Comparison of ENCODE assay signal across 9 cellular contexts in the genomic region with DNA sequence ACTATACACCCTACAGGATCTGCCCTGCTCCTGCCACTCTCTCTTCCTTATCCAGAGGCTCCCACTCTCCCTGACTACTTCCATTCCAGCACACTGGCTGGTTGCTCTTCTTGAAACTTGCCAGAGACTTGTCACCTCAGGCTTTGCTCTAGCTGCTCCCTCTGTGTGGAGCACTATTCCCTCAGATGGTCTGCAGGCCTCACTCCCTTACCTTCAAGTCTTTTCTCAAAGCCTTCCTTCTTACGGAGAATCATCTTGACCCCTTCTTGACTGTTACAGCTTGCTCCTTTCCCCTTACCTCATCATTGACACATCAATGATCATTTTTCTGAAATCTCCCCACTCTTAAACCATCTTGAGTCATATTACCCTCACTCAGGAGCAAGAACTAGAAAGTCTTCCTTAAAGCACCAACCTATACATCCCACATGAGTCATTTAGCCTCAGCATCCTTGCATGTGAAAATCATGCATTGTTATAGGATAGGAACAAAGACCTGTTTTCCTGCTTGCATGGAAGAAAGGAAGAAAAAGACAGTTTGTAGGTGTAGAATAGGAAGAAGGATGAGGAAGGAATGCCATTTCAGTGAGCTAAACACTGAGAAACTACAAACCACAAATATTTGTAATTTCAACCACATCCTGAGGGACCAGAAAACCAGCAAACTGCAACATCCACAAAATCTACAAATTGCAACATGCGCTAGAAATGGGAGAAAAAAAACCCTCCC. TPM values are rescaled to one million over a fixed set of nuclear protein-coding genes. Genes with fewer than 3 reads are reported as not detected.
DNase-seq lines count a peak whose midpoint lies in the region; ATAC-seq and TF ChIP-seq lines count a peak whose summit lies in the region.
"Had no signal": no experiment of that assay in that cellular context is flagged by ENCODE, and none has a peak within 500 bp of the region (broad histone marks: within the 10 kb centered on the region; RNA-seq: fewer than 3 reads in every experiment).

No MANE protein-coding gene starts in this region.

- H3K27ac ChIP-seq in CD4-positive, alpha-beta memory T cell (ENCODE audit: low read depth, low read length) = peak overlapping the region; percentile 18
- peak overlapping the region in 2 of 4 donors; percentile 28 to 54 for H3K27ac ChIP-seq in tibial nerve

- peaks cover 35% of the 10 kb centered on the region for H3K4me1 ChIP-seq in CD4-positive, alpha-beta memory T cell (ENCODE audit: insufficient read depth, low read length)
- H3K4me1 ChIP-seq in tibial nerve = peaks cover 0 to 38% (median 12%) of the 10 kb centered on the region in 4 donors

- no peak overlapping the region for H3K27ac Mint-ChIP-seq in CD4-positive, alpha-beta memory T cell
- no peak overlapping the region for H3K27ac Mint-ChIP-seq in type B pancreatic cell
- H3K27ac Mint-ChIP-seq: naive B cell had no signal

- DNase-seq in CD4-positive, alpha-beta memory T cell = peak in 4 of 5 donors; percentile 14 to 33 (median 29)
- peak; percentile 79 for DNase-seq in RPMI7951 (ENCODE audit: low read depth)
- DNase-seq in foreskin melanocyte = peak; percentile 40
- no peak for DNase-seq in medulla oblongata (ENCODE audit: extremely low spot score)
- DNase-seq in type B pancreatic cell (ENCODE audit: extremely low spot score, unreplicated experiment) = no peak
- DNase-seq in tibial nerve (ENCODE audit: low spot score in 2 of 2) = no peak
- DNase-seq in NCI-H1092 (lab: John Stamatoyannopoulos, UW) = no peak
- DNase-seq: naive B cell had no signal

- no peak overlapping the region for H3K4me3 ChIP-seq in CD4-positive, alpha-beta memory T cell (ENCODE audit: low read length in 2 of 2)
- H3K4me3 ChIP-seq in tibial nerve = no peak overlapping the region

- POLR2A ChIA-PET in CD4-positive, alpha-beta memory T cell (lab: Charles Lee; ENCODE audit: partially characterized antibody) = interaction anchor here (0.8 to 1.8 kb wide), 9 partner anchors 10 to 185 kb away, joined by 3 to 6 read pairs (median 4); a partner anchor contains a TSS

- peaks cover 4 to 20% (median 11%) of the 10 kb centered on the region in 4 donors for H3K4me1 Mint-ChIP-seq in CD4-positive, alpha-beta memory T cell
- H3K4me1 Mint-ChIP-seq in type B pancreatic cell (ENCODE audit: unreplicated experiment) = no peaks in the 10 kb centered on the region
- H3K4me1 Mint-ChIP-seq: naive B cell had no signal

- no peak for TF ChIP-seq POLR2A in tibial nerve (IDR thresholded peaks at IDR 0.05)

- peak in 1 of 2 donors; percentile 60 for TF ChIP-seq EP300 in tibial nerve (IDR thresholded peaks at IDR 0.05)

- H3K9me3 Mint-ChIP-seq in CD4-positive, alpha-beta memory T cell = no peaks in the 10 kb centered on the region
- no peaks in the 10 kb centered on the region for H3K9me3 Mint-ChIP-seq in type B pancreatic cell
- H3K9me3 Mint-ChIP-seq: naive B cell had no signal

- CTCF ChIA-PET in CD4-positive, alpha-beta memory T cell (lab: Charles Lee; ENCODE audit: partially characterized antibody) = interaction anchor here (0.7 to 1.9 kb wide), 4 partner anchors 9 to 185 kb away, joined by 3 to 6 read pairs (median 4); no protein-coding TSS in a partner anchor

- peaks cover 21 to 22% of the 10 kb centered on the region in 2 donors for H3K36me3 Mint-ChIP-seq in CD4-positive, alpha-beta memory T cell
- H3K36me3 Mint-ChIP-seq in type B pancreatic cell = peaks cover 7% of the 10 kb centered on the region

- 74 to 78% methylated on average over 2 of the region's 2 CpGs for WGBS in tibial nerve, 2 donors

- H3K27me3 ChIP-seq in CD4-positive, alpha-beta memory T cell (ENCODE audit: insufficient read depth, low read length) = no peaks in the 10 kb centered on the region
- H3K27me3 ChIP-seq in tibial nerve = no peaks in the 10 kb centered on the region

- TF ChIP-seq CTCF in type B pancreatic cell (conservative IDR thresholded peaks at IDR 0.05) = no peak
- TF ChIP-seq CTCF in tibial nerve (IDR thresholded peaks at IDR 0.05) = no peak

- intact Hi-C loops in CD4-positive, alpha-beta memory T cell (cut with micrococcal nuclease) = no loop called here

- ATAC-seq in HG02610 (IDR thresholded peaks at IDR 0.05; ENCODE audit: unreplicated experiment) = peak; percentile 96

- peak overlapping the region in 2 of 8 donors; percentile 21 to 30 for H3K4me3 Mint-ChIP-seq in CD4-positive, alpha-beta memory T cell
- no peak overlapping the region for H3K4me3 Mint-ChIP-seq in type B pancreatic cell
- H3K4me3 Mint-ChIP-seq: naive B cell had no signal

- H3K27me3 Mint-ChIP-seq in CD4-positive, alpha-beta memory T cell = no peaks in the 10 kb centered on the region
- no peaks in the 10 kb centered on the region for H3K27me3 Mint-ChIP-seq in type B pancreatic cell
- H3K27me3 Mint-ChIP-seq: naive B cell had no signal

- H3K36me3 ChIP-seq in CD4-positive, alpha-beta memory T cell (ENCODE audit: insufficient read depth, low read length) = peaks cover under 1% of the 10 kb centered on the region
- peaks cover 0 to 45% (median 0%) of the 10 kb centered on the region in 3 donors for H3K36me3 ChIP-seq in tibial nerve

- H3K9me3 ChIP-seq in CD4-positive, alpha-beta memory T cell (ENCODE audit: control insufficient read depth in 1 of 2, low read length in 2 of 2) = no peaks in the 10 kb centered on the region
- H3K9me3 ChIP-seq in tibial nerve = no peaks in the 10 kb centered on the region

RNA-seq across cellular contexts. Expression of a gene that starts 55.7 kb away (rescaled TPM):
- total RNA-seq in CD4-positive, alpha-beta memory T cell = 10 to 100 TPM; 90.1 to 91.6 TPM
- polyA plus RNA-seq in CD4-positive, alpha-beta memory T cell = 10 to 100 TPM; 88.1 to 91.2 TPM
- total RNA-seq in RPMI7951 (2014; rRNA removed; shearing (Covaris generic)) = 32.0 and 36.4 TPM in 2 replicates
- total RNA-seq in type B pancreatic cell (ENCODE audit: low replicate concordance) (18.7 and 30.4 TPM in 2 replicates), tibial nerve (100 to 1,000 TPM in 3 of 4 donors, 10 to 100 TPM in 1; 69.6 to 139 (median 118) TPM)

Comparison
In these comparisons a context has a peak if more than half of its experiments do, and no peak if none do; other contexts are left out.
1. DNase-seq: peak in CD4-positive, alpha-beta memory T cell (4 of 5), RPMI7951 (single experiment) and foreskin melanocyte (single experiment); none in medulla oblongata (single experiment), type B pancreatic cell (single experiment), tibial nerve (0 of 2) and NCI-H1092 (single experiment).